Comparison of ENCODE assay signal across 23 cellular contexts in the genomic region with DNA sequence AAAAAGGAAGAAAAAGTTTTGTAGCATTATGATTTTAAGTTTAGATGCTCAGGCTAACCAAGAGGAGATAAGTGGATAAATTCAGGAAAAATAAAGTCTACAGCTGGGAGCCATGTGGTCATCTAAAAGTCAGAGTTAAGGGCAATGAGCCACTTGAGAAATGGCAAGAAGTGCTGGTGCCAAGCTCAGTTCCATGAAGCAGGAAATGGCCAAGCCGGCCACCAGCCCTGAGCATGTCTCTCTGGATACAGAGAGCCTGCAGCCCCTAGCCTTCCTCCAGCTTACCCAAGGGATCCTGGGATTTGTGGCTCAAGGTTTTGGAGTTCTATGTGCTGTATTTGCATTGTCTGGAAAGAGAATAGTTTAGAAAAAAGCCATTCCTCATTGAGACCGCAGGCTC. TPM values are rescaled to one million over a fixed set of nuclear protein-coding genes. Genes with fewer than 3 reads are reported as not detected.
"Had no signal": no experiment of that assay in that cellular context is flagged by ENCODE, and none has a peak within 500 bp of the region (broad histone marks: within the 10 kb centered on the region; RNA-seq: fewer than 3 reads in every experiment).

No MANE protein-coding gene starts in this region.

- H3K36me3 Mint-ChIP-seq: naive thymus-derived CD4-positive, alpha-beta T cell; stimulated activated memory B cell treated with anti-CD40 and anti-IgM and Interleukin-4, amounts not matched to agents 10 μg/mL and 1 μg/mL and 100 μg/mL, for 72 hours had no signal

- ATAC-seq: activated T-cell treated with anti-CD3 and anti-CD28 coated beads, Interleukin-2, amount 50 U/mL, for 4 hours; activated T-helper 17 cell treated with anti-CD3 and anti-CD28 coated beads, Interleukin-2, amount 50 U/mL, for 72 hours; naive thymus-derived CD4-positive, alpha-beta T cell; stimulated activated memory B cell treated with anti-CD40 and anti-IgM and Interleukin-4, amounts not matched to agents 10 μg/mL and 1 μg/mL and 100 μg/mL, for 72 hours; stimulated activated naive CD8-positive, alpha-beta T cell treated with anti-CD3 and anti-CD28 coated beads, Interleukin-15, amount 100 ng/mL, for 72 hours had no signal

- H3K27ac Mint-ChIP-seq: activated T-helper 17 cell treated with anti-CD3 and anti-CD28 coated beads, Interleukin-2, amount 50 U/mL, for 72 hours; naive thymus-derived CD4-positive, alpha-beta T cell; progenitor cell of endocrine pancreas; stimulated activated memory B cell treated with anti-CD40 and anti-IgM and Interleukin-4, amounts not matched to agents 10 μg/mL and 1 μg/mL and 100 μg/mL, for 72 hours; stimulated activated naive CD8-positive, alpha-beta T cell treated with anti-CD3 and anti-CD28 coated beads, Interleukin-15, amount 100 ng/mL, for 72 hours had no signal

- DNase-seq: activated CD4-positive, alpha-beta T cell treated with anti-CD3 and anti-CD28 coated beads for 4 hours; activated CD4-positive, alpha-beta T cell treated with anti-CD3 and anti-CD28 coated beads, Interleukin-2, amount 50 U/mL, for 4 hours; activated gamma-delta T cell treated with Interleukin-2 at 50 U/mL for 16 hours; activated naive CD4-positive, alpha-beta T cell treated with anti-CD3 and anti-CD28 coated beads, Interleukin-2, amount 50 U/mL, for 16 hours; activated T-cell treated with anti-CD3 and anti-CD28 coated beads, Interleukin-2, amount 50 U/mL, for 4 hours; amygdala; dermis blood vessel endothelial cell; effector CD4-positive, alpha-beta T cell; esophagus squamous epithelium; heart right ventricle; midbrain; naive thymus-derived CD4-positive, alpha-beta T cell; ovary; sigmoid colon; small intestine; stimulated activated CD4-positive, alpha-beta T cell treated with anti-CD3 and anti-CD28 coated beads, Interleukin-1b, Interleukin-23, amount 100 ng/mL, for 48 hours; stimulated activated CD4-positive, alpha-beta T cell treated with anti-CD3 and anti-CD28 coated beads, Interleukin-4, amount 100 ng/mL, for 4 hours; stimulated activated CD8-positive, alpha-beta memory T cell treated with anti-CD3 and anti-CD28 coated beads, Interleukin-4, amount 100 ng/mL, for 48 hours; stimulated activated naive CD8-positive, alpha-beta T cell treated with anti-CD3 and anti-CD28 coated beads, Interleukin-15, amount 100 ng/mL, for 72 hours had no signal

- H3K4me1 Mint-ChIP-seq: central memory CD8-positive, alpha-beta T cell; naive thymus-derived CD4-positive, alpha-beta T cell; stimulated activated memory B cell treated with anti-CD40 and anti-IgM and Interleukin-4, amounts not matched to agents 10 μg/mL and 1 μg/mL and 100 μg/mL, for 72 hours; stimulated activated naive CD8-positive, alpha-beta T cell treated with anti-CD3 and anti-CD28 coated beads, Interleukin-15, amount 100 ng/mL, for 72 hours had no signal

- H3K9me3 Mint-ChIP-seq: activated T-cell treated with anti-CD3 and anti-CD28 coated beads, Interleukin-2, amount 50 U/mL, for 4 hours; activated T-helper 17 cell treated with anti-CD3 and anti-CD28 coated beads, Interleukin-2, amount 50 U/mL, for 72 hours; central memory CD8-positive, alpha-beta T cell; stimulated activated memory B cell treated with anti-CD40 and anti-IgM and Interleukin-4, amounts not matched to agents 10 μg/mL and 1 μg/mL and 100 μg/mL, for 72 hours; stimulated activated naive CD8-positive, alpha-beta T cell treated with anti-CD3 and anti-CD28 coated beads, Interleukin-15, amount 100 ng/mL, for 72 hours had no signal

- H3K4me3 Mint-ChIP-seq: activated T-cell treated with anti-CD3 and anti-CD28 coated beads, Interleukin-2, amount 50 U/mL, for 4 hours; activated T-helper 17 cell treated with anti-CD3 and anti-CD28 coated beads, Interleukin-2, amount 50 U/mL, for 72 hours; central memory CD8-positive, alpha-beta T cell; naive thymus-derived CD4-positive, alpha-beta T cell; stimulated activated memory B cell treated with anti-CD40 and anti-IgM and Interleukin-4, amounts not matched to agents 10 μg/mL and 1 μg/mL and 100 μg/mL, for 72 hours; stimulated activated naive CD8-positive, alpha-beta T cell treated with anti-CD3 and anti-CD28 coated beads, Interleukin-15, amount 100 ng/mL, for 72 hours had no signal

RNA-seq across cellular contexts. Expression of a gene that starts 12.2 kb away (rescaled TPM):
- total RNA-seq: activated T-helper 17 cell treated with anti-CD3 and anti-CD28 coated beads, Interleukin-2, amount 50 U/mL, for 72 hours had no signal
